ENCODE assay signal across 24 cellular contexts in genomic region chr10:130606001-130606405, GRCh38.
DNase-seq lines count a peak whose midpoint lies in the region; ATAC-seq and TF ChIP-seq lines count a peak whose summit lies in the region.
"Had no signal": no experiment of that assay in that cellular context is flagged by ENCODE, and none has a peak within 500 bp of the region (broad histone marks: within the 10 kb centered on the region; RNA-seq: fewer than 3 reads in every experiment).

No MANE protein-coding gene starts in this region.

- TF ChIP-seq CTCF in SK-N-SH (IDR thresholded peaks at IDR 0.05) (no peak), nephron progenitor cell (IDR thresholded peaks at IDR 0.05) (no peak), type B pancreatic cell (conservative IDR thresholded peaks at IDR 0.05) (no peak)

- no peaks in the 10 kb centered on the region for H3K79me2 ChIP-seq in SK-N-SH (ENCODE audit: insufficient read depth)

- H3K9me3 Mint-ChIP-seq in nephron progenitor cell (peaks cover 12% of the 10 kb centered on the region), type B pancreatic cell (no peaks in the 10 kb centered on the region)
- H3K9me3 Mint-ChIP-seq in activated CD4-positive, alpha-beta T cell treated with anti-CD3 and anti-CD28 coated beads, Interleukin-2, amount 10 ng/mL, durations not matched to agents 24 days and 14 days, result no peaks in the 10 kb centered on the region

- H3K4me1 Mint-ChIP-seq in nephron progenitor cell (peaks cover 24% of the 10 kb centered on the region), type B pancreatic cell (ENCODE audit: unreplicated experiment) (no peaks in the 10 kb centered on the region)
- H3K4me1 Mint-ChIP-seq in activated CD4-positive, alpha-beta T cell treated with anti-CD3 and anti-CD28 coated beads, Interleukin-2, amount 10 ng/mL, durations not matched to agents 24 days and 14 days, result no peaks in the 10 kb centered on the region
- H3K4me1 Mint-ChIP-seq: B cell had no signal

- no peak for TF ChIP-seq RAD21 in SK-N-SH (IDR thresholded peaks at IDR 0.05; ENCODE audit: low read length)

- H3K4me2 ChIP-seq in SK-N-SH, result no peak overlapping the region

- H3K27me3 ChIP-seq in SK-N-SH (ENCODE audit: insufficient read depth), result no peaks in the 10 kb centered on the region

- CTCF ChIA-PET in SK-N-SH (lab: Yijun Ruan, JAX), result interaction anchor here (0.9 kb wide), 1 partner anchor 26 kb away, joined by 3 read pairs; no protein-coding TSS in a partner anchor

- no peaks in the 10 kb centered on the region for H3K9me3 ChIP-seq in SK-N-SH

- no peaks in the 10 kb centered on the region for H3K36me3 ChIP-seq in SK-N-SH (replicated peaks in 1 of 2; ENCODE audit: control insufficient read depth in 1 of 2, insufficient read depth in 2 of 2, low read length in 1 of 2)

- no peak overlapping the region for H3K4me3 ChIP-seq in SK-N-SH (ENCODE audit: low read depth in 2 of 2, low read length in 1 of 2)
- H3K4me3 ChIP-seq: GM23248 had no signal

- TF ChIP-seq EP300 in SK-N-SH (IDR thresholded peaks at IDR 0.05; ENCODE audit: borderline replicate concordance in 1 of 2, low read depth in 1 of 2, low read length in 1 of 2), result no peak

- H3K9me2 ChIP-seq in SK-N-SH, result no peaks in the 10 kb centered on the region

- no peak for ATAC-seq in SK-N-SH treated with all-trans-retinoic acid at 6 μM for 48 hours
- no peak for ATAC-seq in GM21528 (IDR thresholded peaks at IDR 0.05; ENCODE audit: low FRiP score, unreplicated experiment)

- H3K4me1 ChIP-seq in SK-N-SH (ENCODE audit: control insufficient read depth in 1 of 2, insufficient read depth in 2 of 2, low read depth in 1 of 2, low read length in 1 of 2), result peaks cover 0 to 3% of the 10 kb centered on the region in 2 experiments; a peak in 1 of 4 replicates

- DNase-seq in SK-N-SH (peak; percentile 21), left kidney (ENCODE audit: low read depth, low spot score) (peak; percentile 45), nephron progenitor cell (peak; percentile 15), type B pancreatic cell (ENCODE audit: extremely low spot score, unreplicated experiment) (no peak), NCI-H69 (lab: John Stamatoyannopoulos, UW) (no peak)
- no peak for DNase-seq in activated CD4-positive, alpha-beta T cell treated with anti-CD3 and anti-CD28 coated beads, Interleukin-2, amount 10 ng/mL, durations not matched to agents 24 days and 14 days
- DNase-seq: DMS153, DND-41, GM23248, H7, Karpas-422, NCI-H1092, NCI-H1417 treated with DMSO at 0.1 percent for 48 hours, NCI-H1694 treated with DMSO at 0.1 percent for 48 hours, NCI-H2081, NCI-H2171 treated with DMSO at 0.1 percent for 48 hours, NCI-H345, NCI-H510A treated with DMSO at 0.1 percent for 48 hours, NCI-H774, SHP77 treated with DMSO at 0.1 percent for 48 hours had no signal

- H3K27me3 Mint-ChIP-seq in nephron progenitor cell (ENCODE audit: low read depth, poor library complexity) (peaks cover 10% of the 10 kb centered on the region), type B pancreatic cell (peaks cover 17% of the 10 kb centered on the region)
- H3K27me3 Mint-ChIP-seq in activated CD4-positive, alpha-beta T cell treated with anti-CD3 and anti-CD28 coated beads, Interleukin-2, amount 10 ng/mL, durations not matched to agents 24 days and 14 days, result no peaks in the 10 kb centered on the region
- H3K27me3 Mint-ChIP-seq: B cell had no signal

- no peaks in the 10 kb centered on the region for H3F3A ChIP-seq in SK-N-SH (replicated peaks; ENCODE audit: insufficient read depth)

- H2AFZ ChIP-seq in SK-N-SH (ENCODE audit: low read depth), result no peak overlapping the region
- H2AFZ ChIP-seq: GM23248 had no signal

- H3K27ac Mint-ChIP-seq in nephron progenitor cell (no peak overlapping the region), type B pancreatic cell (peak overlapping the region; percentile 35)
- no peak overlapping the region for H3K27ac Mint-ChIP-seq in activated CD4-positive, alpha-beta T cell treated with anti-CD3 and anti-CD28 coated beads, Interleukin-2, amount 10 ng/mL, durations not matched to agents 24 days and 14 days
- H3K27ac Mint-ChIP-seq: B cell had no signal

- H3K27ac ChIP-seq in SK-N-SH (ENCODE audit: low read depth in 2 of 2, low read length in 1 of 2), result no peak overlapping the region
- H3K27ac ChIP-seq: 22Rv1, GM23248 had no signal

- 25% methylated on average over 9 of the region's 9 CpGs for WGBS in SK-N-SH (ENCODE audit: low lambda C conversion rate)

- no peak overlapping the region for H3K9ac ChIP-seq in SK-N-SH
- H3K9ac ChIP-seq: GM23248 had no signal

- H3K36me3 Mint-ChIP-seq in nephron progenitor cell (ENCODE audit: low read depth), result no peaks in the 10 kb centered on the region
- no peaks in the 10 kb centered on the region for H3K36me3 Mint-ChIP-seq in type B pancreatic cell
- H3K36me3 Mint-ChIP-seq in activated CD4-positive, alpha-beta T cell treated with anti-CD3 and anti-CD28 coated beads, Interleukin-2, amount 10 ng/mL, durations not matched to agents 24 days and 14 days (ENCODE audit: low read depth), result no peaks in the 10 kb centered on the region

- H3K4me3 Mint-ChIP-seq in nephron progenitor cell (no peak overlapping the region), type B pancreatic cell (no peak overlapping the region)
- H3K4me3 Mint-ChIP-seq in activated CD4-positive, alpha-beta T cell treated with anti-CD3 and anti-CD28 coated beads, Interleukin-2, amount 10 ng/mL, durations not matched to agents 24 days and 14 days, result no peak overlapping the region
- H3K4me3 Mint-ChIP-seq: B cell had no signal

- POLR2A ChIA-PET in SK-N-SH (lab: Yijun Ruan, JAX), result no interaction called here

- intact Hi-C loops in activated CD4-positive, alpha-beta T cell treated with anti-CD3 and anti-CD28 coated beads, Interleukin-2, amount 10 ng/mL, durations not matched to agents 24 days and 14 days (cut with micrococcal nuclease), result no loop called here

- no peaks in the 10 kb centered on the region for H4K20me1 ChIP-seq in SK-N-SH (ENCODE audit: insufficient read depth)

TF ChIP-seq in SK-N-SH, 30 proteins besides CTCF, POLR2A, EP300 and RAD21 (continues in another document):
- TF ChIP-seq, protein P1, sequence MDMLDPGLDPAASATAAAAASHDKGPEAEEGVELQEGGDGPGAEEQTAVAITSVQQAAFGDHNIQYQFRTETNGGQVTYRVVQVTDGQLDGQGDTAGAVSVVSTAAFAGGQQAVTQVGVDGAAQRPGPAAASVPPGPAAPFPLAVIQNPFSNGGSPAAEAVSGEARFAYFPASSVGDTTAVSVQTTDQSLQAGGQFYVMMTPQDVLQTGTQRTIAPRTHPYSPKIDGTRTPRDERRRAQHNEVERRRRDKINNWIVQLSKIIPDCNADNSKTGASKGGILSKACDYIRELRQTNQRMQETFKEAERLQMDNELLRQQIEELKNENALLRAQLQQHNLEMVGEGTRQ (IDR thresholded peaks at IDR 0.05; ENCODE audit: borderline replicate concordance, low read depth, low read length), result no peak
- TF ChIP-seq, protein P2, sequence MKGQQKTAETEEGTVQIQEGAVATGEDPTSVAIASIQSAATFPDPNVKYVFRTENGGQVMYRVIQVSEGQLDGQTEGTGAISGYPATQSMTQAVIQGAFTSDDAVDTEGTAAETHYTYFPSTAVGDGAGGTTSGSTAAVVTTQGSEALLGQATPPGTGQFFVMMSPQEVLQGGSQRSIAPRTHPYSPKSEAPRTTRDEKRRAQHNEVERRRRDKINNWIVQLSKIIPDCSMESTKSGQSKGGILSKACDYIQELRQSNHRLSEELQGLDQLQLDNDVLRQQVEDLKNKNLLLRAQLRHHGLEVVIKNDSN (IDR thresholded peaks at IDR 0.05; ENCODE audit: borderline replicate concordance, low read depth), result no peak
- no peak for TF ChIP-seq FOXJ3 (CRISPR knock-in tag; IDR thresholded peaks at IDR 0.05)
- no peak for TF ChIP-seq IRF3 (IDR thresholded peaks at IDR 0.05; ENCODE audit: low read depth, low read length)
- no peak for TF ChIP-seq FOXM1 (IDR thresholded peaks at IDR 0.05; ENCODE audit: low read depth)

TF ChIP-seq in SK-N-SH treated with all-trans-retinoic acid at 6 μM for 48 hours, 23 proteins besides CTCF, POLR2A, EP300 and RAD21 (continues in another document):
- no peak for TF ChIP-seq GLIS3 (CRISPR knock-in tag; IDR thresholded peaks at IDR 0.05)
- TF ChIP-seq SNAI2 (CRISPR knock-in tag; IDR thresholded peaks at IDR 0.05), result no peak
- TF ChIP-seq ZFP30 (CRISPR knock-in tag; IDR thresholded peaks at IDR 0.05), result no peak
- no peak for TF ChIP-seq ZNF565 (CRISPR knock-in tag; conservative IDR thresholded peaks at IDR 0.05; ENCODE audit: low read depth)
- TF ChIP-seq TOX (CRISPR knock-in tag; IDR thresholded peaks at IDR 0.05; ENCODE audit: borderline replicate concordance), result no peak
- no peak for TF ChIP-seq BACH2 (CRISPR knock-in tag; IDR thresholded peaks at IDR 0.05; ENCODE audit: borderline replicate concordance)
- TF ChIP-seq ZNF8 (CRISPR knock-in tag; IDR thresholded peaks at IDR 0.05), result no peak
- no peak for TF ChIP-seq PPARA (CRISPR knock-in tag; IDR thresholded peaks at IDR 0.05; ENCODE audit: borderline replicate concordance)
- no peak for TF ChIP-seq OSR1 (CRISPR knock-in tag; IDR thresholded peaks at IDR 0.05)
- TF ChIP-seq ISL1 (CRISPR knock-in tag; IDR thresholded peaks at IDR 0.05), result no peak
- no peak for TF ChIP-seq POU6F1 (CRISPR knock-in tag; IDR thresholded peaks at IDR 0.05; ENCODE audit: borderline replicate concordance, low read depth)
- no peak for TF ChIP-seq RARB (CRISPR knock-in tag; IDR thresholded peaks at IDR 0.05)

Comparison
In these comparisons a context has a peak if more than half of its experiments do, and no peak if none do; other contexts are left out.
1. DNase-seq: peak in SK-N-SH (single experiment), left kidney (single experiment) and nephron progenitor cell (single experiment); none in type B pancreatic cell (single experiment), NCI-H69 (single experiment) and activated CD4-positive, alpha-beta T cell treated with anti-CD3 and anti-CD28 coated beads, Interleukin-2, amount 10 ng/mL, durations not matched to agents 24 days and 14 days (single experiment).